Comparison of ENCODE assay signal across 9 cellular contexts in the genomic region with DNA sequence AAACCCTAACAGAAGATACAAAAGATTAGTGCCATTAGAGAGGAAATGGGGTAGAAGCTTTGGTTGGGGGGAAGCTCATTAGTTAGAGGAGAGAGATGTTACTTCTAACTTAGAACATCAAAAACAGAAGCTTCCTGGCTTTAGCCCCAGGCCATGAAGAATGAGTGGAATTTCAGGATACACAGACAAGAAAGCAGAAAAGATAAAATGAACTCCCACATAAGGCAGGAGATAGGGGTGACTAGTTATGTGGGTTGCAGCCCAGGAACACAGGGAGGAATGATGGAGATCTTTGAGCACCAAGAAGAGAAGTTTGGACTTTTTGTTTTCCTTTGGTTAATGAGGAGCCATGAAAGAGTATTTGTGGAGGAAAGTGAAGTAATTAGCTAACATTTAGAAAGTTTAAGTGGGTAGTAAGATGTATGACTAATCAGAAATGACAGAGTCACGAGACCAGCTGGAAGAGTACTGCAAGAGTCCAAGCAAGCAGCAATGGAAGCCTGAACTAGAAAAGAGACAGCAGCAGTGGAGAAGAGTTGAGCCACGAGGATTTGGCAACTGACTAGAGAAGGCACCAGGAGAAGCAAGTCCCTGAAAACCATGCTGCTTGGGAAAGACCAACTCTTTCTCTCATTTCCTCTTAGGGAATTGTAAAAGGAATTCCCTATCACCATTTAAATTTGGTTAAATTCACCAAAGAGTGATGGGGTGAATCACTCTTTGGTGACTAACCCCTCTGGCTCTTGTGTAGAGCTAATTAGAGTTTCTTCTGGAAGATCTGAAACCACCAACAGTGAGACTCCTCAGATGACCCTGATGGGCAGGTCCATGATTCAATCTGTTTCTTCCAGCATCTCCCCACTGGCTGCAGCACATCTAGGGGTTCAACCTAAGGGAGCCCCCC.
A peak's percentile ranks its signal among the peaks of the same experiment; 100 is the strongest.
DNase-seq lines count a peak whose midpoint lies in the region; ATAC-seq and TF ChIP-seq lines count a peak whose summit lies in the region.
"Had no signal": no experiment of that assay in that cellular context is flagged by ENCODE, and none has a peak within 500 bp of the region (broad histone marks: within the 10 kb centered on the region; RNA-seq: fewer than 3 reads in every experiment).

No MANE protein-coding gene starts in this region.

- ATAC-seq in stimulated activated naive CD8-positive, alpha-beta T cell treated with anti-CD3 and anti-CD28 coated beads, Interleukin-15, amount 100 ng/mL, for 72 hours, result peak; percentile 4
- ATAC-seq in GM18858 (IDR thresholded peaks at IDR 0.05; ENCODE audit: unreplicated experiment), result no peak
- ATAC-seq: heart right ventricle had no signal

- H3K4me1 Mint-ChIP-seq in stimulated activated naive CD8-positive, alpha-beta T cell treated with anti-CD3 and anti-CD28 coated beads, Interleukin-15, amount 100 ng/mL, for 72 hours, result peaks cover 26% of the 10 kb centered on the region
- H3K4me1 Mint-ChIP-seq in CD14-positive monocyte, result peaks cover 12% of the 10 kb centered on the region

- peak overlapping the region; percentile 26; the same call in 1 of the 2 replicates for H2AFZ ChIP-seq in GM23248

- H3K79me2 ChIP-seq in GM23248 (ENCODE audit: insufficient read depth), result peaks cover 15% of the 10 kb centered on the region; the same call in 1 of the 2 replicates

- TF ChIP-seq CTCF in fibroblast of pulmonary artery (IDR thresholded peaks at IDR 0.05; ENCODE audit: low read length, missing control alignments) (no peak), CD14-positive monocyte (IDR thresholded peaks at IDR 0.05) (no peak)

- H3K27me3 ChIP-seq in GM23248 (replicated peaks; ENCODE audit: insufficient read depth) (no peaks in the 10 kb centered on the region), SJSA1 (replicated peaks) (no peaks in the 10 kb centered on the region)

- no peaks in the 10 kb centered on the region for H4K20me1 ChIP-seq in GM23248 (ENCODE audit: insufficient read depth)

- peaks cover 38% of the 10 kb centered on the region for H3K27me3 Mint-ChIP-seq in stimulated activated naive CD8-positive, alpha-beta T cell treated with anti-CD3 and anti-CD28 coated beads, Interleukin-15, amount 100 ng/mL, for 72 hours
- H3K27me3 Mint-ChIP-seq in CD14-positive monocyte (ENCODE audit: low read depth in 3 of 3), result peaks cover 15 to 23% (median 15%) of the 10 kb centered on the region in 3 donors

- peak overlapping the region; percentile 42 for H3K9ac ChIP-seq in GM23248

- intact Hi-C loops in CD14-positive monocyte (cut with micrococcal nuclease), result no loop called here

- peak overlapping the region; percentile 78 for H3K4me2 ChIP-seq in GM23248 (ENCODE audit: unreplicated experiment)

- 0 to 3% methylated on average over 2 of the region's 2 CpGs for WGBS in GM23248 (ENCODE audit: low coverage in 1 of 2, low lambda C conversion rate in 2 of 2, missing lambda C conversion rate in 2 of 2), 2 experiments

- H3K9me3 ChIP-seq in GM23248 (ENCODE audit: low read depth), result no peaks in the 10 kb centered on the region
- no peaks in the 10 kb centered on the region for H3K9me3 ChIP-seq in SJSA1 (replicated peaks)
- H3K9me3 ChIP-seq: heart right ventricle had no signal

- no peak overlapping the region for H3K4me3 Mint-ChIP-seq in stimulated activated naive CD8-positive, alpha-beta T cell treated with anti-CD3 and anti-CD28 coated beads, Interleukin-15, amount 100 ng/mL, for 72 hours
- H3K4me3 Mint-ChIP-seq in CD14-positive monocyte, result no peak overlapping the region

- H3K27ac ChIP-seq in GM23248 (peak overlapping the region; percentile 79), SJSA1 (peak overlapping the region; percentile 90)

- DNase-seq in GM23248, result peak; percentile 94
- peak; percentile 66 to 92 for DNase-seq in SJSA1 (ENCODE audit: low read depth in 1 of 2, low spot score in 2 of 2)
- peak; percentile 64 for DNase-seq in fibroblast of pulmonary artery (ENCODE audit: low read depth)
- DNase-seq in stimulated activated naive CD8-positive, alpha-beta T cell treated with anti-CD3 and anti-CD28 coated beads, Interleukin-15, amount 100 ng/mL, for 72 hours, result no peak
- no peak for DNase-seq in CD14-positive monocyte (ENCODE audit: low spot score)
- no peak for DNase-seq in T-helper 2 cell
- DNase-seq: activated naive CD4-positive, alpha-beta T cell; heart right ventricle had no signal

- in situ Hi-C loops in GM23248 (cut with MboI), result no loop called here

- H3K4me1 ChIP-seq in GM23248 (ENCODE audit: insufficient read depth) (peaks cover 68% of the 10 kb centered on the region), SJSA1 (replicated peaks) (peaks cover 56% of the 10 kb centered on the region)

- peak overlapping the region in 1 of 2 donors; percentile 43 for H3K27ac Mint-ChIP-seq in stimulated activated naive CD8-positive, alpha-beta T cell treated with anti-CD3 and anti-CD28 coated beads, Interleukin-15, amount 100 ng/mL, for 72 hours
- H3K27ac Mint-ChIP-seq in CD14-positive monocyte, result peak overlapping the region in 1 of 7 donors; percentile 2

- H3F3A ChIP-seq in GM23248 (ENCODE audit: insufficient read depth), result peaks cover 46% of the 10 kb centered on the region

- no peaks in the 10 kb centered on the region for H3K9me2 ChIP-seq in GM23248 (ENCODE audit: insufficient read depth)

- H3K36me3 Mint-ChIP-seq in CD14-positive monocyte, result no peaks in the 10 kb centered on the region

- H3K9me3 Mint-ChIP-seq in stimulated activated naive CD8-positive, alpha-beta T cell treated with anti-CD3 and anti-CD28 coated beads, Interleukin-15, amount 100 ng/mL, for 72 hours, result no peaks in the 10 kb centered on the region
- H3K9me3 Mint-ChIP-seq in CD14-positive monocyte, result peaks cover 0 to 6% (median 0%) of the 10 kb centered on the region in 7 donors

- H3K4me3 ChIP-seq in GM23248 (peak overlapping the region; percentile 34), SJSA1 (no peak overlapping the region), fibroblast of pulmonary artery (replicated peaks; ENCODE audit: low read depth, low read length) (no peak overlapping the region)
- H3K4me3 ChIP-seq: heart right ventricle had no signal

- H3K36me3 ChIP-seq in GM23248 (ENCODE audit: low read depth) (no peaks in the 10 kb centered on the region), SJSA1 (no peaks in the 10 kb centered on the region)
- H3K36me3 ChIP-seq: heart right ventricle had no signal

Comparison
In these comparisons a context has a peak if more than half of its experiments do, and no peak if none do; other contexts are left out.
1. DNase-seq: peak in GM23248 (single experiment), SJSA1 (2 of 2) and fibroblast of pulmonary artery (single experiment); none in stimulated activated naive CD8-positive, alpha-beta T cell treated with anti-CD3 and anti-CD28 coated beads, Interleukin-15, amount 100 ng/mL, for 72 hours (0 of 2), CD14-positive monocyte (single experiment) and T-helper 2 cell (0 of 5).